Comparison of ENCODE assay signal across 12 cellular contexts in genomic region chr20:44594730-44595129, GRCh38. TPM values are rescaled to one million over a fixed set of nuclear protein-coding genes. Genes with fewer than 3 reads are reported as not detected.
DNase-seq lines count a peak whose midpoint lies in the region; ATAC-seq, FAIRE-seq and TF ChIP-seq lines count a peak whose summit lies in the region.
"Had no signal": no experiment of that assay in that cellular context is flagged by ENCODE, and none has a peak within 500 bp of the region (broad histone marks: within the 10 kb centered on the region; RNA-seq: fewer than 3 reads in every experiment).

No MANE protein-coding gene starts in this region.

- no peaks in the 10 kb centered on the region for H3K79me2 ChIP-seq in astrocyte (ENCODE audit: insufficient read depth, low read length)

- H2AFZ ChIP-seq in astrocyte (ENCODE audit: low read depth, low read length): no peak overlapping the region

- H3K4me3 ChIP-seq in AG10803 (ENCODE audit: low read length) (no peak overlapping the region), astrocyte (ENCODE audit: insufficient read depth, low read depth, low read length) (no peak overlapping the region), mesodermal cell (ENCODE audit: extremely low read depth, insufficient read depth, low read length, poor library complexity, severe bottlenecking) (no peak overlapping the region)

- H3K9ac ChIP-seq in astrocyte (ENCODE audit: low read length): no peak overlapping the region

- ATAC-seq in HG02763 (IDR thresholded peaks at IDR 0.05; ENCODE audit: unreplicated experiment) (peak; percentile 39), HG02870 (IDR thresholded peaks at IDR 0.05; ENCODE audit: unreplicated experiment) (no peak)

- no peaks in the 10 kb centered on the region for H4K20me1 ChIP-seq in astrocyte (ENCODE audit: insufficient read depth, low read length)

- no peaks in the 10 kb centered on the region for H3K27me3 ChIP-seq in astrocyte (ENCODE audit: insufficient read depth, low read length)

- no peaks in the 10 kb centered on the region for H3K36me3 ChIP-seq in astrocyte (ENCODE audit: insufficient read depth, low read length)
- peaks cover 36% of the 10 kb centered on the region for H3K36me3 ChIP-seq in mesodermal cell (ENCODE audit: control insufficient read depth, insufficient read depth, low read length)

- H3K4me2 ChIP-seq in astrocyte (ENCODE audit: low read length): no peak overlapping the region

- FAIRE-seq in astrocyte (lab: Jason Lieb, UNC): no peak
- FAIRE-seq: G401.6, keratinocyte had no signal

- TF ChIP-seq CTCF in AG10803 (conservative IDR thresholded peaks at IDR 0.05; ENCODE audit: low read length) (no peak), astrocyte (IDR thresholded peaks at IDR 0.05; ENCODE audit: insufficient read depth, low read depth, low read length) (no peak)

- no peaks in the 10 kb centered on the region for H3K27me3 Mint-ChIP-seq in astrocyte (ENCODE audit: low read depth, unreplicated experiment)

- H3K36me3 Mint-ChIP-seq in astrocyte (ENCODE audit: low read depth, unreplicated experiment): peaks cover 15% of the 10 kb centered on the region

- H3K27ac Mint-ChIP-seq in astrocyte (ENCODE audit: unreplicated experiment): peak overlapping the region; percentile 80

- peaks cover 18% of the 10 kb centered on the region for H3K4me1 ChIP-seq in astrocyte (ENCODE audit: insufficient read depth, low read length)
- peaks cover 16% of the 10 kb centered on the region for H3K4me1 ChIP-seq in mesodermal cell (ENCODE audit: control insufficient read depth, insufficient read depth, low read length, poor library complexity, severe bottlenecking)

- H3K4me3 Mint-ChIP-seq in astrocyte (ENCODE audit: unreplicated experiment): no peak overlapping the region

- H3K9me3 Mint-ChIP-seq in astrocyte (ENCODE audit: unreplicated experiment): no peaks in the 10 kb centered on the region

- H3K4me1 Mint-ChIP-seq in astrocyte (ENCODE audit: low read depth, unreplicated experiment): peaks cover 25% of the 10 kb centered on the region

- no peak overlapping the region for H3K27ac ChIP-seq in astrocyte (ENCODE audit: low read depth, low read length)
- peak overlapping the region; percentile 57 for H3K27ac ChIP-seq in mesodermal cell (ENCODE audit: low read depth, low read length, severe bottlenecking)

- H3K9me3 ChIP-seq in astrocyte (ENCODE audit: insufficient read depth, low read depth, low read length) (no peaks in the 10 kb centered on the region), mesodermal cell (ENCODE audit: control insufficient read depth, low read length) (no peaks in the 10 kb centered on the region)

- DNase-seq in AG10803 (ENCODE audit: low read depth) (peak; percentile 78), astrocyte (ENCODE audit: low read depth) (peak; percentile 83), middle frontal gyrus (ENCODE audit: extremely low spot score, low spot score) (no peak), HT-29 (ENCODE audit: low spot score) (no peak), KG1 (lab: John Stamatoyannopoulos, UW) (no peak)
- DNase-seq: activated gamma-delta T cell treated with Interleukin-2 at 50 U/mL for 16 hours, NCI-H82 had no signal

- 83 to 88% methylated on average over 1 of the region's 1 CpG for WGBS in mesodermal cell (ENCODE audit: insufficient coverage in 2 of 2), 2 experiments

RNA-seq across cellular contexts. Expression of gene PKIG, which starts 12.4 kb away (rescaled TPM):
- total RNA-seq in astrocyte: 27.8 and 30.1 TPM in 2 replicates
- 131 TPM for polyA plus RNA-seq in mesodermal cell (2013, experiment 1 of 2)
- polyA plus RNA-seq in mesodermal cell (2013, experiment 2 of 2): 125 TPM
- 0.29 and 1.3 TPM in 2 replicates for total RNA-seq in HT-29 (2014; rRNA removed; shearing (Covaris generic))

RNA-seq across cellular contexts. Expression of gene ADA, which starts 56.8 kb away (rescaled TPM):
- 67.5 and 68.5 TPM in 2 replicates for total RNA-seq in astrocyte
- 82.4 TPM for polyA plus RNA-seq in mesodermal cell (2013, experiment 1 of 2)
- 68.3 TPM for polyA plus RNA-seq in mesodermal cell (2013, experiment 2 of 2)
- total RNA-seq in HT-29 (2014; rRNA removed; shearing (Covaris generic)): 0.39 TPM in 1 of 2 replicates, not detected in the other

Comparison
In these comparisons a context has a peak if more than half of its experiments do, and no peak if none do; other contexts are left out.
1. DNase-seq: peak in AG10803 (single experiment) and astrocyte (single experiment); none in middle frontal gyrus (single experiment), HT-29 (single experiment) and KG1 (single experiment).
2. RNA of gene PKIG, which starts 12.4 kb away (total RNA-seq): 27.8 to 30.1 TPM in astrocyte; 0.29 to 1.3 TPM in HT-29; every median in the first group is over 10 times any median in the second.
3. RNA of gene ADA, which starts 56.8 kb away (total RNA-seq): 67.5 to 68.5 TPM in astrocyte; 0.39 TPM in HT-29; every median in the first group is over 10 times any median in the second.